Comparison of ENCODE assay signal across 9 cellular contexts in the genomic region with DNA sequence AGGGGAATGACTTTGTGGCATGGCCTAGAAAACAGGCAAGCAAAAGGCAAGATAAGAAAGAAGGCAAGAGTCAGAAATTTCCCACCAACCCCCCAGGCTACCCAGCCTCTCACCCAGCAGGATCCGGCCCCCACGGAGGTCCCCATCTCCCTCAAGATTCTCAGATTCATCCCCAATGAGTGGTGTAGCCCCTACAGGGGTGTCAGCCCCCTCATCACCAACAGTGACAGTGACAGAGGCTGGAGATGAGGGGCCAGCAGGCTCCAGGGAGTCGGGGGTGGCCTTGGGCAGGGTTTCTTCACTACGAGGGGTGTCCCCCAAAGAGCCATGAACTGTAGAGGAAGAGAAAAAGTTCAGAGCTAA. TPM values are rescaled to one million over a fixed set of nuclear protein-coding genes. Genes with fewer than 3 reads are reported as not detected.
DNase-seq lines count a peak whose midpoint lies in the region; ATAC-seq and TF ChIP-seq lines count a peak whose summit lies in the region.
"Had no signal": no experiment of that assay in that cellular context is flagged by ENCODE, and none has a peak within 500 bp of the region (broad histone marks: within the 10 kb centered on the region; RNA-seq: fewer than 3 reads in every experiment).

No MANE protein-coding gene starts in this region.

- H3K36me3 ChIP-seq in ES-I3 (ENCODE audit: insufficient read depth, low read length) (peaks cover 12% of the 10 kb centered on the region), SJSA1 (peaks cover 45% of the 10 kb centered on the region), fibroblast of lung (ENCODE audit: control insufficient read depth, insufficient read depth, low read length) (peaks cover 5% of the 10 kb centered on the region), psoas muscle (ENCODE audit: insufficient read depth in 1 of 2, low read depth in 1 of 2) (peaks cover 0 to 46% of the 10 kb centered on the region in 2 donors)

- DNase-seq in SJSA1 (ENCODE audit: low read depth in 1 of 2, low spot score in 2 of 2) (no peak), fibroblast of lung (ENCODE audit: low read depth in 2 of 2) (no peak), psoas muscle (no peak), NCI-H2107 treated with DMSO at 0.1 percent for 48 hours (lab: John Stamatoyannopoulos, UW; ENCODE audit: unreplicated experiment) (no peak), HuH-7.5 (ENCODE audit: low spot score) (no peak)
- DNase-seq in activated effector memory CD4-positive, alpha-beta T cell treated with anti-CD3 and anti-CD28 coated beads, Interleukin-2, amount 50 U/mL, for 16 hours, result no peak
- DNase-seq: left colon had no signal

- TF ChIP-seq CTCF in fibroblast of lung (conservative IDR thresholded peaks at IDR 0.05 in 1 of 2, IDR thresholded peaks at IDR 0.05 in 1 of 2; ENCODE audit: low read depth in 1 of 2, low read length in 2 of 2) (no peak), psoas muscle (IDR thresholded peaks at IDR 0.05) (no peak)

- H4K20me1 ChIP-seq in fibroblast of lung (ENCODE audit: control insufficient read depth, extremely low read depth, insufficient read depth, low read length), result no peaks in the 10 kb centered on the region

- H3K4me3 ChIP-seq in SJSA1, result peak overlapping the region; percentile 86
- H3K4me3 ChIP-seq in fibroblast of lung (replicated peaks in 1 of 4; ENCODE audit: control extremely low read depth in 1 of 4, insufficient read depth in 1 of 4, low read depth in 3 of 4, low read length in 4 of 4), result peak overlapping the region; percentile 66 to 97 (median 88)
- peak overlapping the region; percentile 77 for H3K4me3 ChIP-seq in psoas muscle

- H3K9ac ChIP-seq in ES-I3 (ENCODE audit: low read depth, low read length) (peak overlapping the region; percentile 99; the same call in 1 of the 2 replicates), fibroblast of lung (ENCODE audit: insufficient read depth, low read length) (peak overlapping the region; percentile 63)

- peaks cover 9% of the 10 kb centered on the region for H3K79me2 ChIP-seq in fibroblast of lung (ENCODE audit: control insufficient read depth, insufficient read depth, low read length)

- intact Hi-C loops in psoas muscle (cut with DNase I), result loop anchor here in 1 of 2 donors (2.0 to 10.0 kb wide), 2 partner anchors 62 to 352 kb away; a partner anchor contains a TSS

- ATAC-seq in psoas muscle (no peak), HG03520 (IDR thresholded peaks at IDR 0.05; ENCODE audit: unreplicated experiment) (no peak)
- ATAC-seq: left colon had no signal

- peak overlapping the region; percentile 74 for H3K4me2 ChIP-seq in fibroblast of lung (ENCODE audit: extremely low read depth, insufficient read depth, low read length)

- H3K4me1 ChIP-seq in ES-I3 (ENCODE audit: insufficient read depth, low read length), result no peaks in the 10 kb centered on the region
- H3K4me1 ChIP-seq in SJSA1 (replicated peaks), result peaks cover 20% of the 10 kb centered on the region
- peaks cover 10% of the 10 kb centered on the region for H3K4me1 ChIP-seq in fibroblast of lung (ENCODE audit: control insufficient read depth, extremely low read depth, insufficient read depth, low read length)
- peaks cover 15% of the 10 kb centered on the region for H3K4me1 ChIP-seq in psoas muscle

- H2AFZ ChIP-seq in fibroblast of lung (ENCODE audit: low read length), result no peak overlapping the region

- WGBS in psoas muscle, 3 donors, result 31 to 55% (median 41%) methylated on average over 3 to 4 of the region's 4 CpGs

- H3K27me3 ChIP-seq in SJSA1 (replicated peaks), result no peaks in the 10 kb centered on the region
- H3K27me3 ChIP-seq in fibroblast of lung (ENCODE audit: control insufficient read depth, insufficient read depth, low read length), result no peaks in the 10 kb centered on the region
- no peaks in the 10 kb centered on the region for H3K27me3 ChIP-seq in psoas muscle (ENCODE audit: insufficient read depth in 3 of 3, low read length in 2 of 3)

- peak overlapping the region; percentile 3; the same call in 1 of the 2 replicates for H3K27ac ChIP-seq in SJSA1
- no peak overlapping the region for H3K27ac ChIP-seq in fibroblast of lung (ENCODE audit: insufficient read depth, low read length)
- H3K27ac ChIP-seq in psoas muscle, result peak overlapping the region; percentile 85

- no peaks in the 10 kb centered on the region for H3K9me3 ChIP-seq in ES-I3 (ENCODE audit: control insufficient read depth, insufficient read depth, low read length)
- H3K9me3 ChIP-seq in SJSA1 (replicated peaks), result no peaks in the 10 kb centered on the region
- H3K9me3 ChIP-seq in fibroblast of lung (ENCODE audit: control insufficient read depth, insufficient read depth, low read depth, low read length), result no peaks in the 10 kb centered on the region
- H3K9me3 ChIP-seq in psoas muscle, result no peaks in the 10 kb centered on the region

RNA-seq across cellular contexts. Expression of a gene that starts 1.0 kb away (rescaled TPM):
- 33.8 and 40.4 TPM in 2 replicates for total RNA-seq in SJSA1 (2014; rRNA removed; shearing (Covaris generic))
- total RNA-seq in fibroblast of lung (60.1 and 63.7 TPM in 2 replicates), psoas muscle (10 to 100 TPM in 1 of 4 donors, 1 to 10 TPM in 3; 6.8 to 14.2 (median 7.7) TPM)
- polyA plus RNA-seq in fibroblast of lung (22.0 and 37.3 TPM in 2 replicates), psoas muscle (10 to 100 TPM in 2 of 3 donors, 1 to 10 TPM in 1; 8.4 to 20.8 (median 13.4) TPM)
- 24.5 and 43.3 TPM in 2 replicates for polyA plus RNA-seq in fibroblast of lung (2012)
- 127 and 144 TPM in 2 replicates for polyA minus RNA-seq in fibroblast of lung (ENCODE audit: low replicate concordance)

RNA-seq across cellular contexts. Expression of a gene that starts 5.4 kb away (rescaled TPM):
- total RNA-seq in SJSA1 (2014; rRNA removed; shearing (Covaris generic)), result 0.53 and 2.0 TPM in 2 replicates
- total RNA-seq in fibroblast of lung (9.5 and 13.2 TPM in 2 replicates), psoas muscle (1 to 10 TPM; 1.1 to 2.6 (median 1.8) TPM)
- polyA plus RNA-seq in fibroblast of lung (1.2 and 1.6 TPM in 2 replicates), psoas muscle (1 to 10 TPM; 2.2 to 4.6 (median 2.9) TPM)
- polyA plus RNA-seq in fibroblast of lung (2012), result 4.9 and 7.4 TPM in 2 replicates
- polyA minus RNA-seq in fibroblast of lung (ENCODE audit: low replicate concordance), result 3.6 and 4.0 TPM in 2 replicates

RNA-seq across cellular contexts. Expression of a gene that starts 17.7 kb away (rescaled TPM):
- not detected in 2 replicates for total RNA-seq in SJSA1 (2014; rRNA removed; shearing (Covaris generic))
- not detected in 2 replicates for total RNA-seq in fibroblast of lung
- 0.02 TPM in 1 of 2 replicates, not detected in the other for polyA plus RNA-seq in fibroblast of lung
- 0.05 TPM in 1 of 2 replicates, not detected in the other for polyA plus RNA-seq in fibroblast of lung (2012)
- not detected in 2 replicates for polyA minus RNA-seq in fibroblast of lung (ENCODE audit: low replicate concordance)
- under 1 TPM in 2 of 4 donors, not detected in 2; 0.23 to 0.24 TPM for total RNA-seq in psoas muscle
- under 1 TPM; 0.03 to 0.14 (median 0.08) TPM for polyA plus RNA-seq in psoas muscle

RNA-seq across cellular contexts. Expression of a gene that starts 31.0 kb away (rescaled TPM):
- total RNA-seq in SJSA1 (2014; rRNA removed; shearing (Covaris generic)), result 0.47 and 0.53 TPM in 2 replicates
- total RNA-seq in fibroblast of lung (16.8 and 27.2 TPM in 2 replicates), psoas muscle (1 to 10 TPM; 1.5 to 5.5 (median 3.5) TPM)
- polyA plus RNA-seq in fibroblast of lung (2.1 and 7.6 TPM in 2 replicates), psoas muscle (1 to 10 TPM in 1 of 3 donors, under 1 TPM in 2; 0.77 to 1.2 (median 0.99) TPM)
- 3.1 and 8.0 TPM in 2 replicates for polyA plus RNA-seq in fibroblast of lung (2012)
- polyA minus RNA-seq in fibroblast of lung (ENCODE audit: low replicate concordance), result 12.0 and 19.8 TPM in 2 replicates

RNA-seq across cellular contexts. Expression of a gene that starts 33.9 kb away (rescaled TPM):
- total RNA-seq in SJSA1 (2014; rRNA removed; shearing (Covaris generic)), result 38.1 and 38.6 TPM in 2 replicates
- 100 and 109 TPM in 2 replicates for total RNA-seq in fibroblast of lung
- 51.2 and 66.4 TPM in 2 replicates for polyA plus RNA-seq in fibroblast of lung
- 38.4 and 54.0 TPM in 2 replicates for polyA plus RNA-seq in fibroblast of lung (2012)
- polyA minus RNA-seq in fibroblast of lung (ENCODE audit: low replicate concordance), result 57.9 and 92.3 TPM in 2 replicates
- 10 to 100 TPM; 14.2 to 20.6 (median 18.6) TPM for total RNA-seq in psoas muscle
- 10 to 100 TPM; 25.2 to 39.8 (median 29.4) TPM for polyA plus RNA-seq in psoas muscle
